17 cellular contexts compared by ENCODE assay signal in the genomic region with DNA sequence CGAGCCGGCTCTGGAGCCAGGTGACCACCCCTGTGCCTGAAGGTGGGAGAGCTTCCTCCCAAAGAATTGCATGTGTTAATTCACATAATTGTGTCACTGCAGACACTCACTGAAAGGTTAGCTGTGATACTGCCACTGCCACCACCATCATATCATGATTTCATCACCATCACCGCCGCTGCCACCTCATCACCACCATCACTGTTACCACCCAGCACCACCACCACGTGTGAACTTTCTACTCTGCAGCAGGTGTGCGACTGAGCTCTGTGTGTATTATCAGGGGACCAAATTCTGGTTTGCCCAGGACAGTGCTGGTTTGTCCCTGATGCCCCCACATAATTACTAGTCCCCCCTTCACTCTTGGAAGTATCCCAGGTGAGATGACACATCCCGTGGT. TPM values are rescaled to one million over a fixed set of nuclear protein-coding genes. Genes with fewer than 3 reads are reported as not detected.
DNase-seq lines count a peak whose midpoint lies in the region; ATAC-seq and TF ChIP-seq lines count a peak whose summit lies in the region.
"Had no signal": no experiment of that assay in that cellular context is flagged by ENCODE, and none has a peak within 500 bp of the region (broad histone marks: within the 10 kb centered on the region; RNA-seq: fewer than 3 reads in every experiment).

No MANE protein-coding gene starts in this region.

- H3K27me3 Mint-ChIP-seq in activated T-cell treated with anti-CD3 and anti-CD28 coated beads, Interleukin-2, amount 50 U/mL, for 72 hours (ENCODE audit: low read depth): no peaks in the 10 kb centered on the region
- H3K27me3 Mint-ChIP-seq in mesothelial cell of epicardium (ENCODE audit: low read depth): no peaks in the 10 kb centered on the region
- no peaks in the 10 kb centered on the region for H3K27me3 Mint-ChIP-seq in MCF 10A (ENCODE audit: insufficient read depth, unreplicated experiment)

- no peak overlapping the region for H3K27ac ChIP-seq in upper lobe of right lung
- H3K27ac ChIP-seq: colonic mucosa, prostate gland, suprapubic skin, VCaP had no signal

- TF ChIP-seq CTCF in mesothelial cell of epicardium (IDR thresholded peaks at IDR 0.05; ENCODE audit: unreplicated experiment) (no peak), upper lobe of right lung (IDR thresholded peaks at IDR 0.05) (no peak), MCF 10A (IDR thresholded peaks at IDR 0.05; ENCODE audit: unreplicated experiment) (no peak)

- no peak overlapping the region for H3K27ac Mint-ChIP-seq in activated T-cell treated with anti-CD3 and anti-CD28 coated beads, Interleukin-2, amount 50 U/mL, for 72 hours
- H3K27ac Mint-ChIP-seq in mesothelial cell of epicardium (peak overlapping the region; percentile 42), MCF 10A (ENCODE audit: low read depth, unreplicated experiment) (no peak overlapping the region)

- H3K4me1 Mint-ChIP-seq in activated T-cell treated with anti-CD3 and anti-CD28 coated beads, Interleukin-2, amount 50 U/mL, for 72 hours (ENCODE audit: low read depth): peaks cover 5% of the 10 kb centered on the region
- H3K4me1 Mint-ChIP-seq in mesothelial cell of epicardium (peaks cover 24% of the 10 kb centered on the region), MCF 10A (ENCODE audit: insufficient read depth, unreplicated experiment) (peaks cover 11% of the 10 kb centered on the region)

- CTCF ChIA-PET in MCF 10A (lab: Yijun Ruan, JAX): interaction anchor here (0.6 to 5.5 kb wide), 6 partner anchors 36 to 283 kb away, joined by 3 to 106 read pairs (median 4); no protein-coding TSS in a partner anchor

- peak; percentile 63 to 67 for ATAC-seq in activated T-cell treated with anti-CD3 and anti-CD28 coated beads, Interleukin-2, amount 50 U/mL, for 72 hours (replicated peaks in 1 of 2)
- ATAC-seq in upper lobe of right lung: no peak

- no peaks in the 10 kb centered on the region for H3K9me3 Mint-ChIP-seq in activated T-cell treated with anti-CD3 and anti-CD28 coated beads, Interleukin-2, amount 50 U/mL, for 72 hours
- H3K9me3 Mint-ChIP-seq in mesothelial cell of epicardium (no peaks in the 10 kb centered on the region), MCF 10A (ENCODE audit: unreplicated experiment) (no peaks in the 10 kb centered on the region)

- H3K36me3 Mint-ChIP-seq in activated T-cell treated with anti-CD3 and anti-CD28 coated beads, Interleukin-2, amount 50 U/mL, for 72 hours (ENCODE audit: insufficient read depth in 2 of 2): no peaks in the 10 kb centered on the region
- H3K36me3 Mint-ChIP-seq in mesothelial cell of epicardium (peaks cover 15% of the 10 kb centered on the region), MCF 10A (ENCODE audit: insufficient read depth, unreplicated experiment) (peaks cover 44% of the 10 kb centered on the region)

- intact Hi-C loops in upper lobe of right lung (cut with DNase I) (no loop called here), MCF 10A (cut with micrococcal nuclease) (no loop called here)

- H3K4me3 ChIP-seq in upper lobe of right lung: no peak overlapping the region
- H3K4me3 ChIP-seq: colonic mucosa, prostate gland, suprapubic skin had no signal

- H3K27me3 ChIP-seq in upper lobe of right lung: no peaks in the 10 kb centered on the region
- H3K27me3 ChIP-seq: colonic mucosa, suprapubic skin had no signal

- H3K4me1 ChIP-seq in upper lobe of right lung: peaks cover 24% of the 10 kb centered on the region
- H3K4me1 ChIP-seq: colonic mucosa had no signal

- H3K36me3 ChIP-seq in upper lobe of right lung: peaks cover 47% of the 10 kb centered on the region

- DNase-seq in stimulated activated CD4-positive, alpha-beta T cell treated with anti-CD3 and anti-CD28 coated beads, Interleukin-12 subunit alpha, Interleukin-12 subunit beta, amount 100 ng/mL, for 48 hours (ENCODE audit: low read depth in 2 of 3, low spot score in 1 of 3): peak in 2 of 3 donors; percentile 23 to 25
- DNase-seq in stimulated activated CD4-positive, alpha-beta T cell treated with anti-CD3 and anti-CD28 coated beads, Interleukin-12 subunit alpha, Interleukin-12 subunit beta, amount 100 ng/mL, for 4 hours: no peak
- peak; percentile 14 to 21 for DNase-seq in activated T-cell treated with anti-CD3 and anti-CD28 coated beads, Interleukin-2, amount 50 U/mL, for 72 hours
- DNase-seq in mesothelial cell of epicardium (ENCODE audit: low spot score in 2 of 2, unreplicated experiment in 2 of 2) (no peak), upper lobe of right lung (peak; percentile 52), MCF 10A (ENCODE audit: unreplicated experiment) (no peak), AG08395 (ENCODE audit: low spot score) (no peak)
- DNase-seq: activated CD8-positive, alpha-beta memory T cell treated with anti-CD3 and anti-CD28 coated beads, Interleukin-2, amount 50 U/mL, for 48 hours; NCI-H1694 treated with DMSO at 0.1 percent for 48 hours; NCI-H345 had no signal

- no peak overlapping the region for H3K4me3 Mint-ChIP-seq in activated T-cell treated with anti-CD3 and anti-CD28 coated beads, Interleukin-2, amount 50 U/mL, for 72 hours
- H3K4me3 Mint-ChIP-seq in mesothelial cell of epicardium (no peak overlapping the region), MCF 10A (ENCODE audit: unreplicated experiment) (no peak overlapping the region)

- no peaks in the 10 kb centered on the region for H3K9me3 ChIP-seq in upper lobe of right lung
- H3K9me3 ChIP-seq: colonic mucosa, prostate gland, suprapubic skin had no signal

- BruUV-seq in MCF 10A (replicated peaks; lab: Mats Ljungman, UMichigan): no TSS peak

- POLR2A ChIA-PET in MCF 10A (lab: Yijun Ruan, JAX): interaction anchor here (1.3 to 2.3 kb wide), 2 partner anchors 14 to 69 kb away, joined by 3 to 8 read pairs; no protein-coding TSS in a partner anchor

RNA-seq across cellular contexts. Expression of a gene that starts 15.2 kb away (rescaled TPM):
- 1 to 10 TPM; 1.2 to 1.5 TPM for total RNA-seq in activated T-cell treated with anti-CD3 and anti-CD28 coated beads, Interleukin-2, amount 50 U/mL, for 72 hours
- total RNA-seq in mesothelial cell of epicardium: 87.3 to 95.9 TPM (median 95.1 TPM) in 3 replicates
- 61.7 TPM for total RNA-seq in upper lobe of right lung
- total RNA-seq in MCF 10A (2022): 58.6 and 68.1 TPM in 2 replicates

RNA-seq across cellular contexts. Expression of a gene that starts 17.4 kb away (rescaled TPM):
- total RNA-seq in activated T-cell treated with anti-CD3 and anti-CD28 coated beads, Interleukin-2, amount 50 U/mL, for 72 hours: not detected
- total RNA-seq in mesothelial cell of epicardium: not detected in 3 replicates
- not detected for total RNA-seq in upper lobe of right lung
- not detected in 2 replicates for total RNA-seq in MCF 10A (2022)
- total RNA-seq: frontal cortex, liver, M059J, suprapubic skin had no signal

RNA-seq across cellular contexts. Expression of a gene that starts 29.3 kb away (rescaled TPM):
- not detected for total RNA-seq in activated T-cell treated with anti-CD3 and anti-CD28 coated beads, Interleukin-2, amount 50 U/mL, for 72 hours
- not detected in 3 replicates for total RNA-seq in mesothelial cell of epicardium
- total RNA-seq in upper lobe of right lung: 0.78 TPM
- total RNA-seq in MCF 10A (2022): not detected in 2 replicates
- total RNA-seq: frontal cortex, M059J, prostate gland, suprapubic skin had no signal

Comparison
In these comparisons a context has a peak if more than half of its experiments do, and no peak if none do; other contexts are left out.
1. DNase-seq: peak in stimulated activated CD4-positive, alpha-beta T cell treated with anti-CD3 and anti-CD28 coated beads, Interleukin-12 subunit alpha, Interleukin-12 subunit beta, amount 100 ng/mL, for 48 hours (2 of 3), activated T-cell treated with anti-CD3 and anti-CD28 coated beads, Interleukin-2, amount 50 U/mL, for 72 hours (2 of 2) and upper lobe of right lung (single experiment); none in stimulated activated CD4-positive, alpha-beta T cell treated with anti-CD3 and anti-CD28 coated beads, Interleukin-12 subunit alpha, Interleukin-12 subunit beta, amount 100 ng/mL, for 4 hours (single experiment), mesothelial cell of epicardium (0 of 2), MCF 10A (single experiment) and AG08395 (single experiment).
2. RNA of a gene that starts 15.2 kb away (total RNA-seq): 87.3 to 95.9 TPM in mesothelial cell of epicardium, 61.7 TPM in upper lobe of right lung (single experiment) and 58.6 to 68.1 TPM in MCF 10A; 1.2 to 1.5 TPM in activated T-cell treated with anti-CD3 and anti-CD28 coated beads, Interleukin-2, amount 50 U/mL, for 72 hours; every median in the first group is over 10 times any median in the second.